Comparison of ENCODE assay signal across 25 cellular contexts in genomic region chr7:98187138-98187502, GRCh38. TPM values are rescaled to one million over a fixed set of nuclear protein-coding genes. Genes with fewer than 3 reads are reported as not detected.
A peak's percentile ranks its signal among the peaks of the same experiment; 100 is the strongest.
DNase-seq lines count a peak whose midpoint lies in the region; ATAC-seq and TF ChIP-seq lines count a peak whose summit lies in the region.
"Had no signal": no experiment of that assay in that cellular context is flagged by ENCODE, and none has a peak within 500 bp of the region (broad histone marks: within the 10 kb centered on the region; RNA-seq: fewer than 3 reads in every experiment).

No MANE protein-coding gene starts in this region.

- ATAC-seq in lower lobe of right lung, result no peak
- ATAC-seq: activated naive CD8-positive, alpha-beta T cell treated with anti-CD3 and anti-CD28 coated beads, Interleukin-2, amount 50 U/mL, for 24 hours; left lobe of liver; natural killer cell; WTC11 had no signal

- H3K36me3 ChIP-seq in brain microvascular endothelial cell (replicated peaks) (peaks cover 6% of the 10 kb centered on the region), vagina (peaks cover 0 to 23% of the 10 kb centered on the region in 2 donors), lower lobe of right lung (peaks cover 23% of the 10 kb centered on the region)

- no peaks in the 10 kb centered on the region for H3K9me3 Mint-ChIP-seq in activated naive CD4-positive, alpha-beta T cell treated with anti-CD3 and anti-CD28 coated beads, Interleukin-2, amount 50 U/mL, for 24 hours
- no peaks in the 10 kb centered on the region for H3K9me3 Mint-ChIP-seq in activated naive CD4-positive, alpha-beta T cell treated with anti-CD3 and anti-CD28 coated beads for 36 hours
- no peaks in the 10 kb centered on the region for H3K9me3 Mint-ChIP-seq in progenitor cell of endocrine pancreas (ENCODE audit: low read depth)
- H3K9me3 Mint-ChIP-seq: activated naive CD8-positive, alpha-beta T cell treated with anti-CD3 and anti-CD28 coated beads, Interleukin-2, amount 50 U/mL, for 24 hours; natural killer cell; stimulated activated naive CD8-positive, alpha-beta T cell treated with anti-CD3 and anti-CD28 coated beads, Interleukin-15, Interleukin-2, amounts not matched to agents 100 ng/mL and 50 ng/mL, for 24 hours had no signal

- H3K4me3 Mint-ChIP-seq in activated naive CD4-positive, alpha-beta T cell treated with anti-CD3 and anti-CD28 coated beads, Interleukin-2, amount 50 U/mL, for 24 hours, result no peak overlapping the region
- H3K4me3 Mint-ChIP-seq in activated naive CD4-positive, alpha-beta T cell treated with anti-CD3 and anti-CD28 coated beads for 36 hours, result no peak overlapping the region
- H3K4me3 Mint-ChIP-seq in progenitor cell of endocrine pancreas (ENCODE audit: low read depth), result no peak overlapping the region
- H3K4me3 Mint-ChIP-seq: activated naive CD8-positive, alpha-beta T cell treated with anti-CD3 and anti-CD28 coated beads, Interleukin-2, amount 50 U/mL, for 24 hours; natural killer cell; stimulated activated naive CD8-positive, alpha-beta T cell treated with anti-CD3 and anti-CD28 coated beads, Interleukin-15, Interleukin-2, amounts not matched to agents 100 ng/mL and 50 ng/mL, for 24 hours; WTC11 had no signal

- H3K36me3 Mint-ChIP-seq in activated naive CD4-positive, alpha-beta T cell treated with anti-CD3 and anti-CD28 coated beads, Interleukin-2, amount 50 U/mL, for 24 hours, result peaks cover 14% of the 10 kb centered on the region
- peaks cover 28% of the 10 kb centered on the region for H3K36me3 Mint-ChIP-seq in activated naive CD4-positive, alpha-beta T cell treated with anti-CD3 and anti-CD28 coated beads for 36 hours (ENCODE audit: low read depth)
- peaks cover 18% of the 10 kb centered on the region for H3K36me3 Mint-ChIP-seq in progenitor cell of endocrine pancreas (ENCODE audit: insufficient read depth)

- no peak for DNase-seq in activated naive CD4-positive, alpha-beta T cell treated with anti-CD3 and anti-CD28 coated beads for 36 hours
- DNase-seq in brain microvascular endothelial cell (no peak), progenitor cell of endocrine pancreas (ENCODE audit: low spot score, unreplicated experiment) (no peak), vagina (ENCODE audit: extremely low spot score in 2 of 2) (no peak), HuH-7 (ENCODE audit: low spot score) (no peak), C1 segment of cervical spinal cord (lab: John Stamatoyannopoulos, UW) (no peak), lower lobe of right lung (no peak)
- DNase-seq: 8988T; activated CD4-positive, alpha-beta T cell treated with anti-CD3 and anti-CD28 coated beads, Interleukin-2, amount 50 U/mL, for 4 hours; activated effector memory CD4-positive, alpha-beta T cell treated with Interleukin-2 at 50 U/mL for 16 hours; activated naive CD8-positive, alpha-beta T cell treated with anti-CD3 and anti-CD28 coated beads, Interleukin-2, amount 50 U/mL, for 24 hours; cortex of kidney; heart left ventricle; natural killer cell; NCI-H1417; NCI-H2081 treated with DMSO at 0.1 percent for 48 hours; spleen; stimulated activated CD4-positive, alpha-beta T cell treated with anti-CD3 and anti-CD28 coated beads, Interleukin-4, amount 100 ng/mL, for 4 hours; trophoblast cell had no signal

- no peaks in the 10 kb centered on the region for H3K27me3 Mint-ChIP-seq in activated naive CD4-positive, alpha-beta T cell treated with anti-CD3 and anti-CD28 coated beads, Interleukin-2, amount 50 U/mL, for 24 hours
- H3K27me3 Mint-ChIP-seq in activated naive CD4-positive, alpha-beta T cell treated with anti-CD3 and anti-CD28 coated beads for 36 hours (ENCODE audit: low read depth), result no peaks in the 10 kb centered on the region
- no peaks in the 10 kb centered on the region for H3K27me3 Mint-ChIP-seq in progenitor cell of endocrine pancreas
- H3K27me3 Mint-ChIP-seq: activated naive CD8-positive, alpha-beta T cell treated with anti-CD3 and anti-CD28 coated beads, Interleukin-2, amount 50 U/mL, for 24 hours; stimulated activated naive CD8-positive, alpha-beta T cell treated with anti-CD3 and anti-CD28 coated beads, Interleukin-15, Interleukin-2, amounts not matched to agents 100 ng/mL and 50 ng/mL, for 24 hours had no signal

- no peaks in the 10 kb centered on the region for H3K4me1 Mint-ChIP-seq in activated naive CD4-positive, alpha-beta T cell treated with anti-CD3 and anti-CD28 coated beads, Interleukin-2, amount 50 U/mL, for 24 hours
- H3K4me1 Mint-ChIP-seq in activated naive CD4-positive, alpha-beta T cell treated with anti-CD3 and anti-CD28 coated beads for 36 hours (ENCODE audit: low read depth), result no peaks in the 10 kb centered on the region
- H3K4me1 Mint-ChIP-seq in progenitor cell of endocrine pancreas (ENCODE audit: low read depth), result no peaks in the 10 kb centered on the region
- H3K4me1 Mint-ChIP-seq: activated naive CD8-positive, alpha-beta T cell treated with anti-CD3 and anti-CD28 coated beads, Interleukin-2, amount 50 U/mL, for 24 hours had no signal

- TF ChIP-seq POLR2A in vagina (IDR thresholded peaks at IDR 0.05), result no peak

- H3K4me3 ChIP-seq in brain microvascular endothelial cell (ENCODE audit: low read depth, low read length) (no peak overlapping the region), vagina (no peak overlapping the region), lower lobe of right lung (no peak overlapping the region)
- H3K4me3 ChIP-seq: heart left ventricle, SK-N-MC, spleen had no signal

- H3K27ac ChIP-seq in brain microvascular endothelial cell (peak overlapping the region; percentile 47), vagina (peak overlapping the region; percentile 59), lower lobe of right lung (no peak overlapping the region)
- H3K27ac ChIP-seq: RWPE1, SK-N-MC, spleen had no signal

- in situ Hi-C loops in brain microvascular endothelial cell (cut with HindIII; ENCODE audit: low pct_ligation_motif_present, low sequenced_read_pairs), result no loop called here

- CTCF ChIA-PET in activated naive CD4-positive, alpha-beta T cell treated with anti-CD3 and anti-CD28 coated beads for 36 hours (lab: Charles Lee), result no interaction called here

- no peak for TF ChIP-seq CTCF in brain microvascular endothelial cell (IDR thresholded peaks at IDR 0.05; ENCODE audit: low read depth, low read length, missing control alignments)
- no peak for TF ChIP-seq CTCF in progenitor cell of endocrine pancreas (IDR thresholded peaks at IDR 0.05; ENCODE audit: unreplicated experiment)
- no peak for TF ChIP-seq CTCF in vagina (IDR thresholded peaks at IDR 0.05)
- no peak for TF ChIP-seq CTCF in lower lobe of right lung (IDR thresholded peaks at IDR 0.05)

- H3K9me3 ChIP-seq in vagina, result no peaks in the 10 kb centered on the region
- no peaks in the 10 kb centered on the region for H3K9me3 ChIP-seq in lower lobe of right lung
- H3K9me3 ChIP-seq: heart left ventricle, spleen had no signal

- no peaks in the 10 kb centered on the region for H3K27me3 ChIP-seq in brain microvascular endothelial cell (replicated peaks)
- H3K27me3 ChIP-seq in vagina, result no peaks in the 10 kb centered on the region
- no peaks in the 10 kb centered on the region for H3K27me3 ChIP-seq in lower lobe of right lung (ENCODE audit: low read depth)
- H3K27me3 ChIP-seq: heart left ventricle, spleen had no signal

- peak overlapping the region; percentile 5 for H3K27ac Mint-ChIP-seq in activated naive CD4-positive, alpha-beta T cell treated with anti-CD3 and anti-CD28 coated beads, Interleukin-2, amount 50 U/mL, for 24 hours
- no peak overlapping the region for H3K27ac Mint-ChIP-seq in activated naive CD4-positive, alpha-beta T cell treated with anti-CD3 and anti-CD28 coated beads for 36 hours
- peak overlapping the region; percentile 29 for H3K27ac Mint-ChIP-seq in progenitor cell of endocrine pancreas
- H3K27ac Mint-ChIP-seq: activated naive CD8-positive, alpha-beta T cell treated with anti-CD3 and anti-CD28 coated beads, Interleukin-2, amount 50 U/mL, for 24 hours; natural killer cell; stimulated activated naive CD8-positive, alpha-beta T cell treated with anti-CD3 and anti-CD28 coated beads, Interleukin-15, Interleukin-2, amounts not matched to agents 100 ng/mL and 50 ng/mL, for 24 hours; WTC11 had no signal

- intact Hi-C loops in activated naive CD4-positive, alpha-beta T cell treated with anti-CD3 and anti-CD28 coated beads for 36 hours (cut with micrococcal nuclease), result no loop called here
- intact Hi-C loops in vagina (cut with DNase I), result no loop called here
- intact Hi-C loops in lower lobe of right lung (cut with DNase I), result no loop called here

- peaks cover 13% of the 10 kb centered on the region for H3K4me1 ChIP-seq in vagina
- no peaks in the 10 kb centered on the region for H3K4me1 ChIP-seq in lower lobe of right lung

RNA-seq across cellular contexts. Expression of gene BHLHA15, which starts 24.1 kb away (rescaled TPM):
- total RNA-seq in activated naive CD4-positive, alpha-beta T cell treated with anti-CD3 and anti-CD28 coated beads for 36 hours, result under 1 TPM; 0.40 to 0.41 TPM
- 0.57 and 1.7 TPM in 2 replicates for total RNA-seq in progenitor cell of endocrine pancreas
- total RNA-seq in vagina, result not detected
- total RNA-seq in lower lobe of right lung, result 1.2 TPM
